In genomic region chr10:77411805-77412204, GRCh38 we compare ENCODE assay signal across 25 cellular contexts.
"Had no signal": no experiment of that assay in that cellular context is flagged by ENCODE, and none has a peak within 500 bp of the region (broad histone marks: within the 10 kb centered on the region; RNA-seq: fewer than 3 reads in every experiment).

No MANE protein-coding gene starts in this region.

- H3K27me3 Mint-ChIP-seq: activated CD4-positive, alpha-beta memory T cell treated with anti-CD3 and anti-CD28 coated beads for 36 hours; activated CD4-positive, alpha-beta T cell treated with anti-CD3 and anti-CD28 coated beads, Interleukin-2, amount 10 ng/mL, durations not matched to agents 7 days and 5 days; activated naive CD4-positive, alpha-beta T cell treated with anti-CD3 and anti-CD28 coated beads, Interleukin-2, amount 10 ng/mL, durations not matched to agents 7 days and 5 days; activated naive CD8-positive, alpha-beta T cell treated with anti-CD3 and anti-CD28 coated beads for 36 hours had no signal

- DNase-seq: activated B cell treated with CpG ODN at 0.5 μM for 24 hours; activated CD4-positive, alpha-beta memory T cell treated with anti-CD3 and anti-CD28 coated beads for 36 hours; activated CD4-positive, alpha-beta T cell treated with anti-CD3 and anti-CD28 coated beads, Interleukin-2, amount 10 ng/mL, durations not matched to agents 7 days and 5 days; activated CD8-positive, alpha-beta memory T cell treated with anti-CD3 and anti-CD28 coated beads for 24 hours; activated gamma-delta T cell treated with Interleukin-2 at 50 U/mL for 16 hours; activated naive CD4-positive, alpha-beta T cell treated with anti-CD3 and anti-CD28 coated beads, Interleukin-2, amount 10 ng/mL, durations not matched to agents 7 days and 5 days; activated naive CD8-positive, alpha-beta T cell treated with anti-CD3 and anti-CD28 coated beads for 36 hours; activated T-cell treated with anti-CD3 and anti-CD28 coated beads, Interleukin-2, amount 50 U/mL, for 4 hours; anterior cingulate cortex; KG1; NCI-H1092; NCI-H1417 treated with DMSO at 0.1 percent for 48 hours; NCI-H1694; NCI-H2029; NCI-H2107; NCI-H510A treated with DMSO at 0.1 percent for 48 hours; PC-9; SIG-M5; T-cell; T-helper 2 cell; T1000 had no signal

- H3K4me3 Mint-ChIP-seq: activated B cell treated with CpG ODN at 0.5 μM for 24 hours; activated CD4-positive, alpha-beta memory T cell treated with anti-CD3 and anti-CD28 coated beads for 36 hours; activated CD4-positive, alpha-beta T cell treated with anti-CD3 and anti-CD28 coated beads, Interleukin-2, amount 10 ng/mL, durations not matched to agents 7 days and 5 days; activated naive CD4-positive, alpha-beta T cell treated with anti-CD3 and anti-CD28 coated beads, Interleukin-2, amount 10 ng/mL, durations not matched to agents 7 days and 5 days; activated naive CD8-positive, alpha-beta T cell treated with anti-CD3 and anti-CD28 coated beads for 36 hours; activated T-cell treated with anti-CD3 and anti-CD28 coated beads, Interleukin-2, amount 50 U/mL, for 4 hours; activated T-helper 17 cell treated with anti-CD3 and anti-CD28 coated beads, Interleukin-2, amount 50 U/mL, for 72 hours; IgD-negative memory B cell; T-cell had no signal

- H3K36me3 Mint-ChIP-seq: activated CD4-positive, alpha-beta memory T cell treated with anti-CD3 and anti-CD28 coated beads for 36 hours; activated naive CD4-positive, alpha-beta T cell treated with anti-CD3 and anti-CD28 coated beads, Interleukin-2, amount 10 ng/mL, durations not matched to agents 7 days and 5 days; activated naive CD8-positive, alpha-beta T cell treated with anti-CD3 and anti-CD28 coated beads for 36 hours; T-cell had no signal

- H3K4me2 ChIP-seq: PC-9 had no signal

- H3K4me1 Mint-ChIP-seq: activated B cell treated with CpG ODN at 0.5 μM for 24 hours; activated CD4-positive, alpha-beta T cell treated with anti-CD3 and anti-CD28 coated beads, Interleukin-2, amount 10 ng/mL, durations not matched to agents 7 days and 5 days; activated naive CD4-positive, alpha-beta T cell treated with anti-CD3 and anti-CD28 coated beads, Interleukin-2, amount 10 ng/mL, durations not matched to agents 7 days and 5 days; activated naive CD8-positive, alpha-beta T cell treated with anti-CD3 and anti-CD28 coated beads for 36 hours; activated T-helper 17 cell treated with anti-CD3 and anti-CD28 coated beads, Interleukin-2, amount 50 U/mL, for 72 hours; IgD-negative memory B cell; T-cell had no signal

- H3K27me3 ChIP-seq: breast epithelium had no signal

- H2AFZ ChIP-seq: PC-9 had no signal

- H3K27ac Mint-ChIP-seq: activated B cell treated with CpG ODN at 0.5 μM for 24 hours; activated CD4-positive, alpha-beta memory T cell treated with anti-CD3 and anti-CD28 coated beads for 36 hours; activated CD4-positive, alpha-beta T cell treated with anti-CD3 and anti-CD28 coated beads, Interleukin-2, amount 10 ng/mL, durations not matched to agents 7 days and 5 days; activated naive CD4-positive, alpha-beta T cell treated with anti-CD3 and anti-CD28 coated beads, Interleukin-2, amount 10 ng/mL, durations not matched to agents 7 days and 5 days; activated naive CD8-positive, alpha-beta T cell treated with anti-CD3 and anti-CD28 coated beads for 36 hours; activated T-helper 17 cell treated with anti-CD3 and anti-CD28 coated beads, Interleukin-2, amount 50 U/mL, for 72 hours; T-cell had no signal

- H3K9me3 ChIP-seq: breast epithelium had no signal

- H3K27ac ChIP-seq: breast epithelium, PC-9 had no signal

- FAIRE-seq: TTC549 had no signal

- H3K4me3 ChIP-seq: breast epithelium, PC-9 had no signal

- H3K9me3 Mint-ChIP-seq: activated B cell treated with CpG ODN at 0.5 μM for 24 hours; activated CD4-positive, alpha-beta memory T cell treated with anti-CD3 and anti-CD28 coated beads for 36 hours; activated CD4-positive, alpha-beta T cell treated with anti-CD3 and anti-CD28 coated beads, Interleukin-2, amount 10 ng/mL, durations not matched to agents 7 days and 5 days; activated naive CD4-positive, alpha-beta T cell treated with anti-CD3 and anti-CD28 coated beads, Interleukin-2, amount 10 ng/mL, durations not matched to agents 7 days and 5 days; activated naive CD8-positive, alpha-beta T cell treated with anti-CD3 and anti-CD28 coated beads for 36 hours; activated T-cell treated with anti-CD3 and anti-CD28 coated beads, Interleukin-2, amount 50 U/mL, for 4 hours; activated T-helper 17 cell treated with anti-CD3 and anti-CD28 coated beads, Interleukin-2, amount 50 U/mL, for 72 hours; IgD-negative memory B cell; T-cell had no signal

- H3K36me3 ChIP-seq: breast epithelium had no signal
